ENCODE assay signal across 11 cellular contexts in the genomic region with DNA sequence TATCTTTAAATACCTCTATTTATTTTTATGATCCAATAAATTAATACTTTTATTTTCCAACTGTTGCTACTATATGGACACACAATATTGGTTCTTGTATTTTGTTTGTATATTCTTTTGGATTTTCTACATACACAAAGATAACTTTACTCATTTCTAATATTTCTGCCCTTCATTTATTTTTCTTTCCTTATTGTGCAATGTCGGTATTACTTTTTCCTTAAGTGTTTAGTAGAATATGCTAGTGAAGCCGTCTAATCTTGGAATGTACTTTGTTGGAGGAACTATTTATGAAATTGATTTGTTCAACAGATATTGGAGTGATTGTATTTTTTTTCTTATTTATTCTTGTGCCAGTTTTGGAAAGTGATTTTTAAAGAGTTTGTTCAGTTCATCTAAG.
"Had no signal": no experiment of that assay in that cellular context is flagged by ENCODE, and none has a peak within 500 bp of the region (broad histone marks: within the 10 kb centered on the region; RNA-seq: fewer than 3 reads in every experiment).

No MANE protein-coding gene starts in this region.

- DNase-seq: GM23248, GOT3, H7, H9, HCEC 1CT, HFFc6 had no signal

- H3K27ac ChIP-seq: GM23248 had no signal

- ATAC-seq: GM23338, HCT116 had no signal

- FAIRE-seq: H1, H54 had no signal

- H3K36me3 ChIP-seq: HAP-1 had no signal

- H2AFZ ChIP-seq: GM23248, GM23338 had no signal

- H3K9ac ChIP-seq: GM23248 had no signal

- H3K4me3 ChIP-seq: GM23248, GM23338, HAP-1 had no signal

- H3K4me2 ChIP-seq: GM23338 had no signal

- H3K9me3 ChIP-seq: HAP-1 had no signal
